Comparison of ENCODE assay signal across 27 cellular contexts in genomic region chr2:229818230-229818629, GRCh38.
"Had no signal": no experiment of that assay in that cellular context is flagged by ENCODE, and none has a peak within 500 bp of the region (broad histone marks: within the 10 kb centered on the region; RNA-seq: fewer than 3 reads in every experiment).

No MANE protein-coding gene starts in this region.

- H3K27me3 Mint-ChIP-seq: activated CD4-positive, alpha-beta memory T cell treated with anti-CD3 and anti-CD28 coated beads, Interleukin-2, amount 10 ng/mL, durations not matched to agents 7 days and 5 days; activated CD4-positive, alpha-beta T cell treated with anti-CD3 and anti-CD28 coated beads, Interleukin-2, amount 10 ng/mL, durations not matched to agents 24 days and 14 days; activated T-helper 17 cell treated with anti-CD3 and anti-CD28 coated beads, Interleukin-2, amount 50 U/mL, for 72 hours; naive thymus-derived CD4-positive, alpha-beta T cell; stimulated activated naive CD8-positive, alpha-beta T cell treated with anti-CD3 and anti-CD28 coated beads, Interleukin-15, Interleukin-2, amounts not matched to agents 100 ng/mL and 50 ng/mL, for 24 hours; type B pancreatic cell had no signal

- H3K27ac Mint-ChIP-seq: activated CD4-positive, alpha-beta memory T cell treated with anti-CD3 and anti-CD28 coated beads, Interleukin-2, amount 10 ng/mL, durations not matched to agents 7 days and 5 days; activated CD4-positive, alpha-beta T cell treated with anti-CD3 and anti-CD28 coated beads, Interleukin-2, amount 10 ng/mL, durations not matched to agents 24 days and 14 days; activated T-helper 17 cell treated with anti-CD3 and anti-CD28 coated beads, Interleukin-2, amount 50 U/mL, for 72 hours; mesothelial cell of epicardium; stimulated activated effector memory CD8-positive, alpha-beta T cell treated with anti-CD3 and anti-CD28 coated beads, Interleukin-12 subunit alpha, Interleukin-12 subunit beta, amount 100 ng/mL, for 72 hours; stimulated activated naive CD8-positive, alpha-beta T cell treated with anti-CD3 and anti-CD28 coated beads, Interleukin-15, Interleukin-2, amounts not matched to agents 100 ng/mL and 50 ng/mL, for 24 hours; T-helper 1 cell treated with Interleukin-12 subunit alpha and Interleukin-12 subunit beta and Interleukin-4 antibody, amounts not matched to agents 30 μg/mL and 1 μg/mL, for 36 hours; type B pancreatic cell had no signal

- DNase-seq: activated CD4-positive, alpha-beta memory T cell treated with anti-CD3 and anti-CD28 coated beads, Interleukin-2, amount 10 ng/mL, durations not matched to agents 7 days and 5 days; activated CD4-positive, alpha-beta T cell treated with anti-CD3 and anti-CD28 coated beads, Interleukin-2, amount 10 ng/mL, durations not matched to agents 24 days and 14 days; activated CD4-positive, CD25-positive, alpha-beta regulatory T cell treated with anti-CD3 and anti-CD28 coated beads, Interleukin-2, amount 50 U/mL, for 72 hours; activated gamma-delta T cell treated with Interleukin-2 at 50 U/mL for 16 hours; activated naive CD4-positive, alpha-beta T cell treated with anti-CD3 and anti-CD28 coated beads, Interleukin-2, amount 50 U/mL, for 16 hours; activated T-cell treated with anti-CD3 and anti-CD28 coated beads, Interleukin-2, amount 50 U/mL, for 4 hours; amniotic stem cell; brain microvascular endothelial cell; caudate nucleus; cortex of kidney; left cardiac atrium; left ventricle myocardium superior; naive thymus-derived CD4-positive, alpha-beta T cell; pancreas; retina; sigmoid colon; small intestine; stimulated activated CD4-positive, alpha-beta T cell treated with anti-CD3 and anti-CD28 coated beads, Interleukin-4, amount 100 ng/mL, for 24 hours; T1000; uterus had no signal

- H3K4me1 Mint-ChIP-seq: mesothelial cell of epicardium had no signal

- H3K9me3 Mint-ChIP-seq: activated CD4-positive, alpha-beta memory T cell treated with anti-CD3 and anti-CD28 coated beads, Interleukin-2, amount 10 ng/mL, durations not matched to agents 7 days and 5 days; activated CD4-positive, alpha-beta T cell treated with anti-CD3 and anti-CD28 coated beads, Interleukin-2, amount 10 ng/mL, durations not matched to agents 24 days and 14 days; activated T-cell treated with anti-CD3 and anti-CD28 coated beads, Interleukin-2, amount 50 U/mL, for 4 hours; activated T-helper 17 cell treated with anti-CD3 and anti-CD28 coated beads, Interleukin-2, amount 50 U/mL, for 72 hours; mesothelial cell of epicardium; naive thymus-derived CD4-positive, alpha-beta T cell; stimulated activated effector memory CD8-positive, alpha-beta T cell treated with anti-CD3 and anti-CD28 coated beads, Interleukin-12 subunit alpha, Interleukin-12 subunit beta, amount 100 ng/mL, for 72 hours; stimulated activated naive CD8-positive, alpha-beta T cell treated with anti-CD3 and anti-CD28 coated beads, Interleukin-15, Interleukin-2, amounts not matched to agents 100 ng/mL and 50 ng/mL, for 24 hours; T-helper 1 cell treated with Interleukin-12 subunit alpha and Interleukin-12 subunit beta and Interleukin-4 antibody, amounts not matched to agents 30 μg/mL and 1 μg/mL, for 36 hours; type B pancreatic cell had no signal

- FAIRE-seq: keratinocyte, pancreas, small intestine had no signal

- H3K4me3 Mint-ChIP-seq: activated CD4-positive, alpha-beta memory T cell treated with anti-CD3 and anti-CD28 coated beads, Interleukin-2, amount 10 ng/mL, durations not matched to agents 7 days and 5 days; activated CD4-positive, alpha-beta T cell treated with anti-CD3 and anti-CD28 coated beads, Interleukin-2, amount 10 ng/mL, durations not matched to agents 24 days and 14 days; activated T-cell treated with anti-CD3 and anti-CD28 coated beads, Interleukin-2, amount 50 U/mL, for 4 hours; activated T-helper 17 cell treated with anti-CD3 and anti-CD28 coated beads, Interleukin-2, amount 50 U/mL, for 72 hours; mesothelial cell of epicardium; naive thymus-derived CD4-positive, alpha-beta T cell; stimulated activated effector memory CD8-positive, alpha-beta T cell treated with anti-CD3 and anti-CD28 coated beads, Interleukin-12 subunit alpha, Interleukin-12 subunit beta, amount 100 ng/mL, for 72 hours; stimulated activated naive CD8-positive, alpha-beta T cell treated with anti-CD3 and anti-CD28 coated beads, Interleukin-15, Interleukin-2, amounts not matched to agents 100 ng/mL and 50 ng/mL, for 24 hours; T-helper 1 cell treated with Interleukin-12 subunit alpha and Interleukin-12 subunit beta and Interleukin-4 antibody, amounts not matched to agents 30 μg/mL and 1 μg/mL, for 36 hours; type B pancreatic cell had no signal
